ENCODE assay signal across 8 cellular contexts in genomic region chr19:5903502-5904301, GRCh38. TPM values are rescaled to one million over a fixed set of nuclear protein-coding genes. Genes with fewer than 3 reads are reported as not detected.
A peak's percentile ranks its signal among the peaks of the same experiment; 100 is the strongest.
DNase-seq lines count a peak whose midpoint lies in the region; ATAC-seq and TF ChIP-seq lines count a peak whose summit lies in the region.

Gene NDUFA11 (minus strand): TSS chr19:5903790. CDS start chr19:5903708, 82 bp downstream.

- peaks cover 4% of the 10 kb centered on the region; the same call in 1 of the 2 replicates for H3K36me3 ChIP-seq in BE2C
- H3K36me3 ChIP-seq in left lung: peaks cover 0 to 13% of the 10 kb centered on the region in 2 donors

- H3K4me3 ChIP-seq in BE2C (ENCODE audit: low read depth, low read length) (peak within 1 kb of the TSS; percentile 100), left lung (peak within 1 kb of the TSS; percentile 80 to 98)

- peak within 1 kb of the TSS; percentile 85 to 92 for H3K27ac ChIP-seq in left lung

- DNase-seq in BE2C (peak; percentile 98), NCI-H526 treated with DMSO at 0.1 percent for 48 hours (lab: John Stamatoyannopoulos, UW) (peak; percentile 94), cortex of kidney (lab: John Stamatoyannopoulos, UW) (peak; percentile 91), left lung (peak; percentile 98 to 99)
- DNase-seq in activated CD4-positive, alpha-beta T cell treated with anti-CD3 and anti-CD28 coated beads, Interleukin-2, amount 10 ng/mL, durations not matched to agents 24 days and 14 days: peak; percentile 99
- DNase-seq in stimulated activated CD4-positive, alpha-beta T cell treated with anti-CD3 and anti-CD28 coated beads, Interleukin-4, amount 100 ng/mL, for 24 hours: peak; percentile 98

- H3K4me1 ChIP-seq in BE2C (no peaks in the 10 kb centered on the region), left lung (peaks cover 15 to 36% of the 10 kb centered on the region in 2 donors)

- ATAC-seq in GM19351 (IDR thresholded peaks at IDR 0.05; ENCODE audit: unreplicated experiment) (peak; percentile 12), HG03520 (IDR thresholded peaks at IDR 0.05; ENCODE audit: unreplicated experiment) (peak; percentile 12), left lung (peak; percentile 76)

- no peak for TF ChIP-seq CTCF in BE2C (IDR thresholded peaks at IDR 0.05; ENCODE audit: low read depth, low read length)
- TF ChIP-seq CTCF in left lung (IDR thresholded peaks at IDR 0.05): no peak

- H3K27ac Mint-ChIP-seq in activated CD4-positive, alpha-beta T cell treated with anti-CD3 and anti-CD28 coated beads, Interleukin-2, amount 10 ng/mL, durations not matched to agents 24 days and 14 days: peak within 1 kb of the TSS; percentile 99

- peaks cover 29% of the 10 kb centered on the region for H3K4me1 Mint-ChIP-seq in activated CD4-positive, alpha-beta T cell treated with anti-CD3 and anti-CD28 coated beads, Interleukin-2, amount 10 ng/mL, durations not matched to agents 24 days and 14 days

- H3K9me3 ChIP-seq in BE2C (no peaks in the 10 kb centered on the region), left lung (no peaks in the 10 kb centered on the region)

- H3K27me3 ChIP-seq in BE2C (no peaks in the 10 kb centered on the region), left lung (no peaks in the 10 kb centered on the region)

- H3K36me3 Mint-ChIP-seq in activated CD4-positive, alpha-beta T cell treated with anti-CD3 and anti-CD28 coated beads, Interleukin-2, amount 10 ng/mL, durations not matched to agents 24 days and 14 days (ENCODE audit: low read depth): peaks cover 17% of the 10 kb centered on the region

- H3K4me3 Mint-ChIP-seq in activated CD4-positive, alpha-beta T cell treated with anti-CD3 and anti-CD28 coated beads, Interleukin-2, amount 10 ng/mL, durations not matched to agents 24 days and 14 days: peak within 1 kb of the TSS; percentile 91

- H3K9me3 Mint-ChIP-seq in activated CD4-positive, alpha-beta T cell treated with anti-CD3 and anti-CD28 coated beads, Interleukin-2, amount 10 ng/mL, durations not matched to agents 24 days and 14 days: no peaks in the 10 kb centered on the region

- no peaks in the 10 kb centered on the region for H3K27me3 Mint-ChIP-seq in activated CD4-positive, alpha-beta T cell treated with anti-CD3 and anti-CD28 coated beads, Interleukin-2, amount 10 ng/mL, durations not matched to agents 24 days and 14 days

- intact Hi-C loops in activated CD4-positive, alpha-beta T cell treated with anti-CD3 and anti-CD28 coated beads, Interleukin-2, amount 10 ng/mL, durations not matched to agents 24 days and 14 days (cut with micrococcal nuclease): loop anchor here (1.0 to 10.0 kb wide), 7 partner anchors 49 to 281 kb away; partner anchors contain the start of genes CATSPERD, LONP1, RANBP3 and RPL36
- intact Hi-C loops in left lung (cut with DNase I): no loop called here

RNA-seq across cellular contexts. Expression of gene NDUFA11, which starts in this region (rescaled TPM):
- polyA plus RNA-seq in BE2C (2012; ENCODE audit: insufficient read depth, insufficient read length, low read depth): 1,009 TPM
- 237 and 251 TPM in 2 replicates for total RNA-seq in activated CD4-positive, alpha-beta T cell treated with anti-CD3 and anti-CD28 coated beads, Interleukin-2, amount 10 ng/mL, durations not matched to agents 24 days and 14 days
- 100 to 1,000 TPM; 163 to 190 TPM for total RNA-seq in left lung

Comparison
In these comparisons a context has a peak if more than half of its experiments do, and no peak if none do; other contexts are left out.
1. Peak in every context shown above with its lines: DNase-seq, ATAC-seq, H3K4me3 ChIP-seq and H3K27ac ChIP-seq.
2. ATAC-seq: peak in every context shown above with its lines; median percentile 76 in left lung; 12 in GM19351; 12 in HG03520.